ENCODE assay signal across 28 cellular contexts in the genomic region with DNA sequence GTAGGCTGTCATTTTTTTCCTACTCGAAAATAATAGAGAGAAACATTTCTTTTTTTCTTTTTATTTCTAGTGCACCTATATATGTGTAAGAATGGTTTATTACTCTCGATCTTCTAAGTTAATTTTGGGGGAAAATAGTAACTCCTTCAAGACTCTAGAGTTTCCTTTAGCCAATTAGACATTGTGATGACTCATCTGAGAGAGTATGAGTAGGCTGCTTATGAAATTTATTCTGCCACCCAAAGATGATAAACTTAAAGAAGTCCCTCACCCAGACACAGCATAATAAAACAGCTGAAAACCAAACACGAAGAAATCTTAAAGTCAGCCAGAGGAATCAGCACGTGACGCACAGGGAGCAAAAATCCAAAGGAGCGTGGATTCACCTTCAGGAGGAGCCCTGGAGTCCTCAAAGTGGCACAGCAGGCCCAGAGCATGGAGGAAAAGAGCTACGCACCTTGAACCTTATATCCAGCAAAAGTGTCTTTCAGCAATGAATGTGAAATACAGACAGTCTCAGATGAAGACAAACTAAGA.
A peak's percentile ranks its signal among the peaks of the same experiment; 100 is the strongest.
DNase-seq lines count a peak whose midpoint lies in the region; ATAC-seq and TF ChIP-seq lines count a peak whose summit lies in the region.
"Had no signal": no experiment of that assay in that cellular context is flagged by ENCODE, and none has a peak within 500 bp of the region (broad histone marks: within the 10 kb centered on the region; RNA-seq: fewer than 3 reads in every experiment).

No MANE protein-coding gene starts in this region.

- H3K4me3 ChIP-seq in epithelial cell of esophagus (ENCODE audit: low read length): no peak overlapping the region
- H3K4me3 ChIP-seq in upper lobe of left lung: no peak overlapping the region
- H3K4me3 ChIP-seq: skin epidermis had no signal

- H3K27ac Mint-ChIP-seq in activated CD8-positive, alpha-beta T cell treated with anti-CD3 and anti-CD28 coated beads, Interleukin-2, amount 10 ng/mL, durations not matched to agents 7 days and 5 days: no peak overlapping the region
- no peak overlapping the region for H3K27ac Mint-ChIP-seq in activated CD8-positive, alpha-beta T cell treated with anti-CD3 and anti-CD28 coated beads for 36 hours
- peak overlapping the region; percentile 29 for H3K27ac Mint-ChIP-seq in stimulated activated effector memory CD8-positive, alpha-beta T cell treated with anti-CD3 and anti-CD28 coated beads, Interleukin-12 subunit alpha, Interleukin-12 subunit beta, amount 100 ng/mL, for 72 hours
- H3K27ac Mint-ChIP-seq: activated T-helper 17 cell treated with anti-CD3 and anti-CD28 coated beads, Interleukin-2, amount 50 U/mL, for 72 hours; CD4-positive, CD25-positive, alpha-beta regulatory T cell; memory B cell; nephron; T-helper 1 cell treated with Interleukin-12 subunit alpha and Interleukin-12 subunit beta and Interleukin-4 antibody, amounts not matched to agents 30 μg/mL and 1 μg/mL, for 36 hours had no signal

- TF ChIP-seq EP300 in upper lobe of left lung (IDR thresholded peaks at IDR 0.05): no peak

- no peaks in the 10 kb centered on the region for H3K9me3 ChIP-seq in upper lobe of left lung

- whole genome bisulfite sequencing in upper lobe of left lung, 2 donors: 88 to 89% methylated on average over 7 of the region's 7 CpGs

- no peak overlapping the region for H3K27ac ChIP-seq in upper lobe of left lung

- no peaks in the 10 kb centered on the region for H3K9me3 Mint-ChIP-seq in activated CD8-positive, alpha-beta T cell treated with anti-CD3 and anti-CD28 coated beads, Interleukin-2, amount 10 ng/mL, durations not matched to agents 7 days and 5 days (ENCODE audit: insufficient read depth)
- no peaks in the 10 kb centered on the region for H3K9me3 Mint-ChIP-seq in activated CD8-positive, alpha-beta T cell treated with anti-CD3 and anti-CD28 coated beads for 36 hours
- no peaks in the 10 kb centered on the region for H3K9me3 Mint-ChIP-seq in stimulated activated effector memory CD8-positive, alpha-beta T cell treated with anti-CD3 and anti-CD28 coated beads, Interleukin-12 subunit alpha, Interleukin-12 subunit beta, amount 100 ng/mL, for 72 hours
- H3K9me3 Mint-ChIP-seq: activated T-helper 17 cell treated with anti-CD3 and anti-CD28 coated beads, Interleukin-2, amount 50 U/mL, for 72 hours; memory B cell; T-helper 1 cell treated with Interleukin-12 subunit alpha and Interleukin-12 subunit beta and Interleukin-4 antibody, amounts not matched to agents 30 μg/mL and 1 μg/mL, for 36 hours had no signal

- no peak for ATAC-seq in activated CD8-positive, alpha-beta T cell treated with anti-CD3 and anti-CD28 coated beads, Interleukin-2, amount 10 ng/mL, durations not matched to agents 7 days and 5 days
- ATAC-seq in activated CD8-positive, alpha-beta T cell treated with anti-CD3 and anti-CD28 coated beads for 36 hours: no peak
- no peak for ATAC-seq in stimulated activated effector memory CD8-positive, alpha-beta T cell treated with anti-CD3 and anti-CD28 coated beads, Interleukin-12 subunit alpha, Interleukin-12 subunit beta, amount 100 ng/mL, for 72 hours
- ATAC-seq in upper lobe of left lung (ENCODE audit: low FRiP score in 2 of 2): no peak
- ATAC-seq: activated CD4-positive, CD25-positive, alpha-beta regulatory T cell treated with anti-CD3 and anti-CD28 coated beads, Interleukin-2, amount 50 U/mL, for 24 hours; activated T-helper 17 cell treated with anti-CD3 and anti-CD28 coated beads, Interleukin-2, amount 50 U/mL, for 72 hours; HepG2; SK-N-SH treated with all-trans-retinoic acid at 6 μM for 48 hours had no signal

- CTCF ChIA-PET in activated CD8-positive, alpha-beta T cell treated with anti-CD3 and anti-CD28 coated beads, Interleukin-2, amount 10 ng/mL, durations not matched to agents 7 days and 5 days (lab: Charles Lee): interaction anchor here (1.2 to 1.4 kb wide), 2 partner anchors 44 to 459 kb away, joined by 3 to 4 read pairs; no protein-coding TSS in a partner anchor
- CTCF ChIA-PET in activated CD8-positive, alpha-beta T cell treated with anti-CD3 and anti-CD28 coated beads for 36 hours (lab: Charles Lee): interaction anchor here (1.6 to 4.9 kb wide), 4 partner anchors 11 to 697 kb away, joined by 4 to 47 read pairs (median 31); no protein-coding TSS in a partner anchor

- H3K36me3 ChIP-seq in upper lobe of left lung: no peaks in the 10 kb centered on the region

- no peak for TF ChIP-seq POLR2A in upper lobe of left lung (IDR thresholded peaks at IDR 0.05)

- H3K27me3 Mint-ChIP-seq in activated CD8-positive, alpha-beta T cell treated with anti-CD3 and anti-CD28 coated beads, Interleukin-2, amount 10 ng/mL, durations not matched to agents 7 days and 5 days (ENCODE audit: low read depth): peaks cover 50% of the 10 kb centered on the region
- H3K27me3 Mint-ChIP-seq in activated CD8-positive, alpha-beta T cell treated with anti-CD3 and anti-CD28 coated beads for 36 hours: peaks cover 19% of the 10 kb centered on the region

- POLR2A ChIA-PET in activated CD8-positive, alpha-beta T cell treated with anti-CD3 and anti-CD28 coated beads, Interleukin-2, amount 10 ng/mL, durations not matched to agents 7 days and 5 days (lab: Charles Lee): interaction anchor here (0.7 kb wide), 1 partner anchor 502 kb away, joined by 3 read pairs; no protein-coding TSS in a partner anchor
- POLR2A ChIA-PET in activated CD8-positive, alpha-beta T cell treated with anti-CD3 and anti-CD28 coated beads for 36 hours (lab: Charles Lee): interaction anchor here (0.5 kb wide), 1 partner anchor 684 kb away, joined by 3 read pairs; no protein-coding TSS in a partner anchor

- H3K36me3 Mint-ChIP-seq in activated CD8-positive, alpha-beta T cell treated with anti-CD3 and anti-CD28 coated beads, Interleukin-2, amount 10 ng/mL, durations not matched to agents 7 days and 5 days (ENCODE audit: low read depth): no peaks in the 10 kb centered on the region
- no peaks in the 10 kb centered on the region for H3K36me3 Mint-ChIP-seq in activated CD8-positive, alpha-beta T cell treated with anti-CD3 and anti-CD28 coated beads for 36 hours (ENCODE audit: low read depth)
- no peaks in the 10 kb centered on the region for H3K36me3 Mint-ChIP-seq in stimulated activated effector memory CD8-positive, alpha-beta T cell treated with anti-CD3 and anti-CD28 coated beads, Interleukin-12 subunit alpha, Interleukin-12 subunit beta, amount 100 ng/mL, for 72 hours
- H3K36me3 Mint-ChIP-seq: CD4-positive, CD25-positive, alpha-beta regulatory T cell; memory B cell had no signal

- H3K27me3 ChIP-seq in upper lobe of left lung: no peaks in the 10 kb centered on the region

- H3K4me1 ChIP-seq in upper lobe of left lung: peaks cover 0 to 17% (median 6%) of the 10 kb centered on the region in 4 donors

- intact Hi-C loops in activated CD8-positive, alpha-beta T cell treated with anti-CD3 and anti-CD28 coated beads for 36 hours (cut with micrococcal nuclease): loop anchor here (5.0 to 10.0 kb wide), 2 partner anchors 99 to 691 kb away; no protein-coding TSS in a partner anchor

- TF ChIP-seq CTCF in activated CD8-positive, alpha-beta T cell treated with anti-CD3 and anti-CD28 coated beads for 36 hours (IDR thresholded peaks at IDR 0.05): no peak
- no peak for TF ChIP-seq CTCF in epithelial cell of esophagus (IDR thresholded peaks at IDR 0.05; ENCODE audit: insufficient read depth, low read depth, low read length, missing control alignments)
- no peak for TF ChIP-seq CTCF in upper lobe of left lung (IDR thresholded peaks at IDR 0.05)

- no peak overlapping the region for H3K4me3 Mint-ChIP-seq in activated CD8-positive, alpha-beta T cell treated with anti-CD3 and anti-CD28 coated beads, Interleukin-2, amount 10 ng/mL, durations not matched to agents 7 days and 5 days
- no peak overlapping the region for H3K4me3 Mint-ChIP-seq in activated CD8-positive, alpha-beta T cell treated with anti-CD3 and anti-CD28 coated beads for 36 hours
- no peak overlapping the region for H3K4me3 Mint-ChIP-seq in stimulated activated effector memory CD8-positive, alpha-beta T cell treated with anti-CD3 and anti-CD28 coated beads, Interleukin-12 subunit alpha, Interleukin-12 subunit beta, amount 100 ng/mL, for 72 hours
- H3K4me3 Mint-ChIP-seq: activated T-helper 17 cell treated with anti-CD3 and anti-CD28 coated beads, Interleukin-2, amount 50 U/mL, for 72 hours; CD4-positive, CD25-positive, alpha-beta regulatory T cell; memory B cell; nephron; T-helper 1 cell treated with Interleukin-12 subunit alpha and Interleukin-12 subunit beta and Interleukin-4 antibody, amounts not matched to agents 30 μg/mL and 1 μg/mL, for 36 hours had no signal

- peak; percentile 11 for DNase-seq in activated CD8-positive, alpha-beta T cell treated with anti-CD3 and anti-CD28 coated beads, Interleukin-2, amount 10 ng/mL, durations not matched to agents 7 days and 5 days
- no peak for DNase-seq in activated CD8-positive, alpha-beta T cell treated with anti-CD3 and anti-CD28 coated beads for 36 hours
- DNase-seq in RKO (ENCODE audit: low spot score) (peak; percentile 27), epithelial cell of esophagus (ENCODE audit: low read depth) (peak; percentile 51), GF-D8 (lab: John Stamatoyannopoulos, UW) (no peak), upper lobe of left lung (no peak)
- no peak for DNase-seq in stimulated activated effector memory CD8-positive, alpha-beta T cell treated with anti-CD3 and anti-CD28 coated beads, Interleukin-12 subunit alpha, Interleukin-12 subunit beta, amount 100 ng/mL, for 72 hours (ENCODE audit: low spot score in 2 of 2)
- DNase-seq in activated naive CD4-positive, alpha-beta T cell treated with Interleukin-2 at 50 U/mL for 16 hours: no peak
- DNase-seq: activated CD4-positive, alpha-beta T cell treated with anti-CD3 and anti-CD28 coated beads, Interleukin-2, amount 50 U/mL, for 48 hours; activated naive CD4-positive, alpha-beta T cell treated with anti-CD3 and anti-CD28 coated beads, Interleukin-2, amount 50 U/mL, for 16 hours; AML-193; amniotic stem cell; CD4-positive, CD25-positive, alpha-beta regulatory T cell; hypothalamus; Kasumi-1; NCI-H1105 treated with DMSO at 0.1 percent for 48 hours; NCI-H187 treated with DMSO at 0.1 percent for 48 hours; NCI-H2171; NCI-H510A; stimulated activated naive CD4-positive, alpha-beta T cell treated with Interleukin-2 at 50 U/mL for 16 hours had no signal

- H3K4me1 Mint-ChIP-seq in activated CD8-positive, alpha-beta T cell treated with anti-CD3 and anti-CD28 coated beads, Interleukin-2, amount 10 ng/mL, durations not matched to agents 7 days and 5 days (ENCODE audit: low read depth): peaks cover 4% of the 10 kb centered on the region
- peaks cover 2% of the 10 kb centered on the region for H3K4me1 Mint-ChIP-seq in activated CD8-positive, alpha-beta T cell treated with anti-CD3 and anti-CD28 coated beads for 36 hours (ENCODE audit: low read depth)
- peaks cover 6% of the 10 kb centered on the region for H3K4me1 Mint-ChIP-seq in stimulated activated effector memory CD8-positive, alpha-beta T cell treated with anti-CD3 and anti-CD28 coated beads, Interleukin-12 subunit alpha, Interleukin-12 subunit beta, amount 100 ng/mL, for 72 hours
- H3K4me1 Mint-ChIP-seq: activated T-helper 17 cell treated with anti-CD3 and anti-CD28 coated beads, Interleukin-2, amount 50 U/mL, for 72 hours had no signal

Comparison
In these comparisons a context has a peak if more than half of its experiments do, and no peak if none do; other contexts are left out.
1. DNase-seq: peak in activated CD8-positive, alpha-beta T cell treated with anti-CD3 and anti-CD28 coated beads, Interleukin-2, amount 10 ng/mL, durations not matched to agents 7 days and 5 days (single experiment), RKO (single experiment) and epithelial cell of esophagus (single experiment); none in activated CD8-positive, alpha-beta T cell treated with anti-CD3 and anti-CD28 coated beads for 36 hours (single experiment), stimulated activated effector memory CD8-positive, alpha-beta T cell treated with anti-CD3 and anti-CD28 coated beads, Interleukin-12 subunit alpha, Interleukin-12 subunit beta, amount 100 ng/mL, for 72 hours (0 of 2), GF-D8 (single experiment), activated naive CD4-positive, alpha-beta T cell treated with Interleukin-2 at 50 U/mL for 16 hours (single experiment) and upper lobe of left lung (0 of 2).